ENCODE assay signal across 1 cellular context in genomic region chrX:41722816-41723215, GRCh38.
TF ChIP-seq lines count a peak whose summit lies in the region.

No MANE protein-coding gene starts in this region.

TF ChIP-seq in GM12878, 131 proteins besides CTCF, POLR2A, EP300 and RAD21:
- no peak for TF ChIP-seq SPI1 (IDR thresholded peaks at IDR 0.05; ENCODE audit: borderline replicate concordance, insufficient read depth, low read depth, low read length)
- no peak for TF ChIP-seq EZH2 (IDR thresholded peaks at IDR 0.05; ENCODE audit: borderline replicate concordance, control insufficient read depth, low read depth, low read length)
- no peak for TF ChIP-seq KLF5 (IDR thresholded peaks at IDR 0.05; ENCODE audit: partially characterized antibody)
- no peak for TF ChIP-seq ZNF687 (IDR thresholded peaks at IDR 0.05)
- TF ChIP-seq MYC (IDR thresholded peaks at IDR 0.05; ENCODE audit: insufficient read depth, insufficient read length, insufficient replicate concordance, low read length, severe bottlenecking): no peak
- no peak for TF ChIP-seq IKZF2 (IDR thresholded peaks at IDR 0.05)
